In genomic region chr15:100601158-100601557, GRCh38 we compare ENCODE assay signal across 8 cellular contexts. TPM values are rescaled to one million over a fixed set of nuclear protein-coding genes. Genes with fewer than 3 reads are reported as not detected.
DNase-seq lines count a peak whose midpoint lies in the region; ATAC-seq, FAIRE-seq and TF ChIP-seq lines count a peak whose summit lies in the region.

No MANE protein-coding gene starts in this region.

- peaks cover 28% of the 10 kb centered on the region for H3K4me1 Mint-ChIP-seq in nephron progenitor cell

- no peaks in the 10 kb centered on the region for H3K27me3 ChIP-seq in SK-N-SH (ENCODE audit: insufficient read depth)
- no peaks in the 10 kb centered on the region for H3K27me3 ChIP-seq in duodenal mucosa (ENCODE audit: control insufficient read depth in 1 of 2, insufficient read depth in 2 of 2, low read length in 2 of 2)

- peak overlapping the region; percentile 79; the same call in 1 of the 2 replicates for H2AFZ ChIP-seq in SK-N-SH (ENCODE audit: low read depth)

- 5% methylated on average over 10 of the region's 10 CpGs for WGBS in SK-N-SH (ENCODE audit: low lambda C conversion rate)

- no peak overlapping the region for H3K27ac Mint-ChIP-seq in nephron progenitor cell

- H3K27ac ChIP-seq in SK-N-SH (ENCODE audit: low read depth in 2 of 2, low read length in 1 of 2), result peak overlapping the region in 1 of 2 experiments; percentile 56; a peak in 1 of 4 replicates
- peak overlapping the region; percentile 55 for H3K27ac ChIP-seq in duodenal mucosa (ENCODE audit: low read depth, low read length)

- H3K27me3 Mint-ChIP-seq in nephron progenitor cell (ENCODE audit: low read depth, poor library complexity), result no peaks in the 10 kb centered on the region

- peaks cover 88% of the 10 kb centered on the region for H3K79me2 ChIP-seq in SK-N-SH (ENCODE audit: insufficient read depth)

- no peak for TF ChIP-seq CTCF in SK-N-SH (IDR thresholded peaks at IDR 0.05)
- no peak for TF ChIP-seq CTCF in nephron progenitor cell (IDR thresholded peaks at IDR 0.05)
- no peak for TF ChIP-seq CTCF in D721Med (IDR thresholded peaks at IDR 0.05; ENCODE audit: insufficient read depth, missing control alignments)

- H3K4me1 ChIP-seq in SK-N-SH (ENCODE audit: control insufficient read depth in 1 of 2, insufficient read depth in 2 of 2, low read depth in 1 of 2, low read length in 1 of 2) (peaks cover 5 to 23% of the 10 kb centered on the region in 2 experiments; a peak in 3 of 4 replicates), duodenal mucosa (ENCODE audit: control insufficient read depth in 1 of 2, insufficient read depth in 2 of 2, low read length in 2 of 2) (peaks cover 23 to 30% of the 10 kb centered on the region in 2 donors)

- H3F3A ChIP-seq in SK-N-SH (replicated peaks; ENCODE audit: insufficient read depth), result no peaks in the 10 kb centered on the region

- CTCF ChIA-PET in SK-N-SH (lab: Yijun Ruan, JAX), result interaction anchor here (0.9 to 3.5 kb wide), 2 partner anchors 251 to 259 kb away, joined by 4 to 18 read pairs; no protein-coding TSS in a partner anchor

- peak overlapping the region; percentile 83 for H3K4me2 ChIP-seq in SK-N-SH

- H3K36me3 ChIP-seq in SK-N-SH (replicated peaks in 1 of 2; ENCODE audit: control insufficient read depth in 1 of 2, insufficient read depth in 2 of 2, low read length in 1 of 2), result peaks cover 18% of the 10 kb centered on the region in 2 experiments
- peaks cover 5 to 10% of the 10 kb centered on the region in 2 donors for H3K36me3 ChIP-seq in duodenal mucosa (ENCODE audit: control insufficient read depth in 1 of 2, insufficient read depth in 2 of 2, low read length in 2 of 2)

- no peak for ATAC-seq in SK-N-SH treated with all-trans-retinoic acid at 6 μM for 48 hours
- ATAC-seq in GM19035 (IDR thresholded peaks at IDR 0.05; ENCODE audit: unreplicated experiment), result no peak

- POLR2A ChIA-PET in SK-N-SH (lab: Yijun Ruan, JAX), result no interaction called here

- H3K4me3 Mint-ChIP-seq in nephron progenitor cell, result no peak overlapping the region

- peak overlapping the region; percentile 85 to 99 for H3K4me3 ChIP-seq in SK-N-SH (ENCODE audit: low read depth in 2 of 2, low read length in 1 of 2)
- H3K4me3 ChIP-seq in duodenal mucosa (ENCODE audit: low read depth in 1 of 2, low read length in 2 of 2), result peak overlapping the region; percentile 99

- H3K9me2 ChIP-seq in SK-N-SH, result no peaks in the 10 kb centered on the region

- H4K20me1 ChIP-seq in SK-N-SH (ENCODE audit: insufficient read depth), result no peaks in the 10 kb centered on the region

- DNase-seq in SK-N-SH, result no peak
- DNase-seq in T-helper 1 cell, result peak in 4 of 5 donors; percentile 40 to 53 (median 45)
- DNase-seq in nephron progenitor cell, result peak; percentile 10
- no peak for DNase-seq in D721Med (ENCODE audit: insufficient read length, low spot score)
- DNase-seq in NCI-H748 (lab: John Stamatoyannopoulos, UW; ENCODE audit: unreplicated experiment), result no peak

- no peaks in the 10 kb centered on the region for H3K9me3 Mint-ChIP-seq in nephron progenitor cell

- peak overlapping the region; percentile 77 for H3K9ac ChIP-seq in SK-N-SH
- H3K9ac ChIP-seq in duodenal mucosa (ENCODE audit: low read depth in 1 of 2, low read length in 2 of 2), result peak overlapping the region; percentile 92 to 94

- peaks cover 14% of the 10 kb centered on the region for H3K36me3 Mint-ChIP-seq in nephron progenitor cell (ENCODE audit: low read depth)

- FAIRE-seq in D721Med (lab: Jason Lieb, UNC), result no peak

- TF ChIP-seq EP300 in SK-N-SH (IDR thresholded peaks at IDR 0.05; ENCODE audit: borderline replicate concordance in 1 of 2, low read depth in 1 of 2, low read length in 1 of 2), result no peak

- H3K9me3 ChIP-seq in SK-N-SH, result no peaks in the 10 kb centered on the region
- no peaks in the 10 kb centered on the region for H3K9me3 ChIP-seq in duodenal mucosa (ENCODE audit: control insufficient read depth in 1 of 2, low read length in 2 of 2)

- TF ChIP-seq RAD21 in SK-N-SH (IDR thresholded peaks at IDR 0.05; ENCODE audit: low read length), result no peak

TF ChIP-seq in SK-N-SH, 30 proteins besides CTCF, POLR2A, EP300 and RAD21 (continues in another document):
- TF ChIP-seq RFX5 (IDR thresholded peaks at IDR 0.05; ENCODE audit: low read length) (no peak), MXI1 (IDR thresholded peaks at IDR 0.05; ENCODE audit: low read depth, low read length) (peak; percentile 56), JUND (IDR thresholded peaks at IDR 0.05) (no peak), SMC3 (IDR thresholded peaks at IDR 0.05; ENCODE audit: low read depth, low read length) (no peak), POLR2AphosphoS5 (IDR thresholded peaks at IDR 0.05; ENCODE audit: low read depth, low read length) (no peak), REST (IDR thresholded peaks at IDR 0.05; ENCODE audit: low read depth, low read length) (no peak), MEF2A (IDR thresholded peaks at IDR 0.05; ENCODE audit: borderline replicate concordance, low read depth) (no peak)

TF ChIP-seq in SK-N-SH treated with all-trans-retinoic acid at 6 μM for 48 hours, 23 proteins besides CTCF, POLR2A, EP300 and RAD21:
- TF ChIP-seq CSDC2 (CRISPR knock-in tag; IDR thresholded peaks at IDR 0.05), result no peak
- no peak for TF ChIP-seq RARB (CRISPR knock-in tag; IDR thresholded peaks at IDR 0.05)
- no peak for TF ChIP-seq TOX (CRISPR knock-in tag; IDR thresholded peaks at IDR 0.05; ENCODE audit: borderline replicate concordance)
- no peak for TF ChIP-seq SNAI2 (CRISPR knock-in tag; IDR thresholded peaks at IDR 0.05)
- TF ChIP-seq ISL1 (CRISPR knock-in tag; IDR thresholded peaks at IDR 0.05), result no peak
- no peak for TF ChIP-seq PATZ1 (CRISPR knock-in tag; IDR thresholded peaks at IDR 0.05; ENCODE audit: borderline replicate concordance)
- no peak for TF ChIP-seq ARNTL (CRISPR knock-in tag; IDR thresholded peaks at IDR 0.05; ENCODE audit: borderline replicate concordance, low read depth)
- no peak for TF ChIP-seq ESRRG (CRISPR knock-in tag; IDR thresholded peaks at IDR 0.05)

RNA-seq across cellular contexts. Expression of gene LINS1, which starts 0.8 kb away (rescaled TPM):
- 5.0 and 6.9 TPM in 2 replicates for polyA plus RNA-seq in SK-N-SH (2012; rRNA removed)
- polyA plus RNA-seq in SK-N-SH (2012; cell fraction: cytosol; rRNA removed), result 4.6 and 4.7 TPM in 2 replicates
- polyA plus RNA-seq in SK-N-SH (2012; cell fraction: nucleus; rRNA removed), result 10.8 and 22.3 TPM in 2 replicates

RNA-seq across cellular contexts. Expression of gene ASB7, which starts 1.2 kb away (rescaled TPM):
- 6.1 and 7.7 TPM in 2 replicates for polyA plus RNA-seq in SK-N-SH (2012; rRNA removed)
- 6.7 and 7.4 TPM in 2 replicates for polyA plus RNA-seq in SK-N-SH (2012; cell fraction: cytosol; rRNA removed)
- 4.7 and 7.1 TPM in 2 replicates for polyA plus RNA-seq in SK-N-SH (2012; cell fraction: nucleus; rRNA removed)

Comparison
In these comparisons a context has a peak if more than half of its experiments do, and no peak if none do; other contexts are left out.
1. DNase-seq: peak in T-helper 1 cell (4 of 5) and nephron progenitor cell (single experiment); none in SK-N-SH (single experiment), D721Med (single experiment) and NCI-H748 (single experiment).